Comparison of ENCODE assay signal across 25 cellular contexts in the genomic region with DNA sequence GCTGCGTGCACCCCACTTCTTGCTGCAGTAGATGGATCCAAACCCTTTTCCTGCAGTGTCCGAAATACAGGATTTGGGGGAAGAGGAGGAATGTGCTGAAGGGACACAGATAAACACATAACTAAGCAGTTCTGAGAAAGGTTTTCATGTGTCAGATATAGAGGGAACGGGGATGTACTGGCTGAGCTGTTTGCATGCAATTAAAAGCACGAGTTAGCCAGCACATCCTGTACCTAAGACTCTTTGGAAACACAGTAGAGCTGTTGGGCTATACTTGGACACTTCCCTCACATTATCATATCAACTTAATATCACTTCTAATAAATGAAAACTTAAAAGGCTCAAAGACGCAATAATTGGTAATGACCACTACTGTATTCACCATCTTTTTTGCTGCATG. TPM values are rescaled to one million over a fixed set of nuclear protein-coding genes. Genes with fewer than 3 reads are reported as not detected.
"Had no signal": no experiment of that assay in that cellular context is flagged by ENCODE, and none has a peak within 500 bp of the region (broad histone marks: within the 10 kb centered on the region; RNA-seq: fewer than 3 reads in every experiment).

No MANE protein-coding gene starts in this region.

- H3K4me1 ChIP-seq: lower lobe of right lung, parathyroid adenoma, stomach, testis, thyroid gland, transverse colon, upper lobe of left lung, vagina had no signal

- H3K36me3 ChIP-seq: lower lobe of right lung, stomach, thyroid gland, transverse colon, upper lobe of left lung, vagina had no signal

- H3K9ac ChIP-seq: parathyroid adenoma had no signal

- H3K27ac ChIP-seq: hepatocyte, lower lobe of right lung, parathyroid adenoma, skin epidermis, stomach, testis, thyroid gland, transverse colon, upper lobe of left lung, vagina had no signal

- DNase-seq: islet precursor cell; lower lobe of right lung; mammary epithelial cell; mesenchymal stem cell; naive thymus-derived CD8-positive, alpha-beta T cell; nucleus accumbens; right cardiac atrium; stimulated activated CD4-positive, alpha-beta T cell treated with anti-CD3 and anti-CD28 coated beads, Interleukin-12 subunit alpha, Interleukin-12 subunit beta, amount 100 ng/mL, for 4 hours; stimulated activated CD4-positive, alpha-beta T cell treated with anti-CD3 and anti-CD28 coated beads, Interleukin-15, amount 100 ng/mL, for 24 hours; stimulated activated CD4-positive, alpha-beta T cell treated with anti-CD3 and anti-CD28 coated beads, Interleukin-2, amount 100 ng/mL, for 24 hours; stimulated activated CD4-positive, alpha-beta T cell treated with anti-CD3 and anti-CD28 coated beads, Interleukin-4, amount 100 ng/mL, for 1 hour; stimulated activated naive B cell treated with anti-CD40 and anti-IgM and Interleukin-4, amounts not matched to agents 10 μg/mL and 1 μg/mL and 100 μg/mL, for 72 hours; stimulated activated naive CD8-positive, alpha-beta T cell treated with anti-CD3 and anti-CD28 coated beads, Interleukin-15, Interleukin-2, amounts not matched to agents 100 U/mL and 50 U/mL, for 24 hours; stomach; testis; thyroid gland; transverse colon; upper lobe of left lung had no signal

- H3K79me2 ChIP-seq: hepatocyte, parathyroid adenoma had no signal

- H3K4me3 ChIP-seq: hepatocyte, lower lobe of right lung, skin epidermis, stomach, testis, thyroid gland, transverse colon, upper lobe of left lung, vagina had no signal

- H3K4me2 ChIP-seq: hepatocyte had no signal

- H3K27me3 ChIP-seq: hepatocyte, stomach, testis, thyroid gland, transverse colon, upper lobe of left lung, vagina had no signal

- ATAC-seq: left lobe of liver; lower lobe of right lung; naive thymus-derived CD8-positive, alpha-beta T cell; right cardiac atrium; sciatic nerve; stimulated activated naive B cell treated with anti-CD40 and anti-IgM and Interleukin-4, amounts not matched to agents 10 μg/mL and 1 μg/mL and 100 μg/mL, for 72 hours; stimulated activated naive CD8-positive, alpha-beta T cell treated with anti-CD3 and anti-CD28 coated beads, Interleukin-15, Interleukin-2, amounts not matched to agents 100 U/mL and 50 U/mL, for 24 hours had no signal

- H2AFZ ChIP-seq: hepatocyte, parathyroid adenoma had no signal

- H3K9me3 ChIP-seq: testis, thyroid gland, transverse colon, vagina had no signal

RNA-seq across cellular contexts. Expression of a gene that starts 27.1 kb away (rescaled TPM):
- total RNA-seq: mammary epithelial cell, pulmonary artery endothelial cell had no signal
- polyA plus RNA-seq: naive thymus-derived CD8-positive, alpha-beta T cell had no signal
